16 cellular contexts compared by ENCODE assay signal in the genomic region with DNA sequence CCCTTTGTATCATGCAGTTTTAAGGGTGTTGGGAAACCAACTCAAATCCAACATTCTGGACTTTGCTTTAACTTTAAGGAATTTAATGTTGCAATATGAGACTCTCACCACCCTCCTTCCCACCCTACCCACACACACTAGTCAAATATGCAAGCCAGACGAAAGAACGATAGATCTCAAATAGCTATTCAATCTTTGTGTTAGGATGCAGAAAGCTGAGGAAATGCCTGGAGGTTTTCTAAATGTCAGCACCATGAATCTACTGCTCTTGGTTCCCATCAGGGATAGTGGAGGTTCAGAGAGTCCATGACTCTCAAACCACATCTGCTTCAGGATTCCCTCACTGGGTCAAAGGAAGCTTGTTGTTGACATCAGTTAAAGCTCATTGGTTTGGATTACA. TPM values are rescaled to one million over a fixed set of nuclear protein-coding genes. Genes with fewer than 3 reads are reported as not detected.
A peak's percentile ranks its signal among the peaks of the same experiment; 100 is the strongest.
DNase-seq lines count a peak whose midpoint lies in the region; ATAC-seq and TF ChIP-seq lines count a peak whose summit lies in the region.
"Had no signal": no experiment of that assay in that cellular context is flagged by ENCODE, and none has a peak within 500 bp of the region (broad histone marks: within the 10 kb centered on the region; RNA-seq: fewer than 3 reads in every experiment).

No MANE protein-coding gene starts in this region.

- H3K36me3 ChIP-seq in testis (ENCODE audit: low read depth, missing control alignments) = no peaks in the 10 kb centered on the region
- H3K36me3 ChIP-seq: upper lobe of left lung had no signal

- H3K4me3 ChIP-seq in skeletal muscle cell (ENCODE audit: low read depth, low read length) = no peak overlapping the region
- H3K4me3 ChIP-seq in testis = no peak overlapping the region
- H3K4me3 ChIP-seq: GM23338, upper lobe of left lung had no signal

- H3K9me3 ChIP-seq in testis = no peaks in the 10 kb centered on the region
- H3K9me3 ChIP-seq: upper lobe of left lung had no signal

- WGBS in testis, 2 donors = 52 to 61% methylated on average over 2 of the region's 2 CpGs

- H3K27ac ChIP-seq in testis = no peak overlapping the region
- H3K27ac ChIP-seq: KMS-11 had no signal

- DNase-seq in ELR (ENCODE audit: low read depth) (peak; percentile 12), fibroblast of peridontal ligament (ENCODE audit: extremely low read depth) (peak; percentile 82), skeletal muscle cell (ENCODE audit: low read depth) (peak; percentile 91), testis (no peak)
- DNase-seq: activated CD4-positive, alpha-beta T cell treated with anti-CD3 and anti-CD28 coated beads, Interleukin-2, amount 50 U/mL, for 1 hour; activated T-cell treated with anti-CD3 and anti-CD28 coated beads, Interleukin-2, amount 50 U/mL, for 24 hours; NCI-H1930; NCI-H69; stimulated activated CD4-positive, alpha-beta T cell treated with anti-CD3 and anti-CD28 coated beads, Interleukin-2, amount 100 ng/mL, for 48 hours; T1000; upper lobe of left lung had no signal

- TF ChIP-seq POLR2A in testis (IDR thresholded peaks at IDR 0.05) = no peak

- no peaks in the 10 kb centered on the region for H3K4me1 ChIP-seq in testis

- intact Hi-C loops in testis (cut with DNase I; ENCODE audit: low total_unique reads) = no loop called here

- TF ChIP-seq CTCF in testis (IDR thresholded peaks at IDR 0.05) = no peak

- no peaks in the 10 kb centered on the region for H3K27me3 ChIP-seq in testis
- H3K27me3 ChIP-seq: upper lobe of left lung had no signal

- peak; percentile 52 for ATAC-seq in SK-N-SH treated with all-trans-retinoic acid at 6 μM for 48 hours
- ATAC-seq in HG02870 (IDR thresholded peaks at IDR 0.05; ENCODE audit: unreplicated experiment) = no peak
- no peak for ATAC-seq in HG03175 (IDR thresholded peaks at IDR 0.05; ENCODE audit: unreplicated experiment)
- ATAC-seq: GM23338 had no signal

TF ChIP-seq in SK-N-SH treated with all-trans-retinoic acid at 6 μM for 48 hours, 23 proteins besides CTCF, POLR2A, EP300 and RAD21:
- no peak for TF ChIP-seq TSHZ2 (CRISPR knock-in tag; IDR thresholded peaks at IDR 0.05)
- no peak for TF ChIP-seq OSR1 (CRISPR knock-in tag; IDR thresholded peaks at IDR 0.05)
TF ChIP-seq in SK-N-SH treated with all-trans-retinoic acid at 6 μM for 48 hours: peak in this region for 0.

RNA-seq across cellular contexts. Expression of gene EXPH5, which starts 33.7 kb away (rescaled TPM):
- under 1 TPM; 0.62 to 0.71 TPM for total RNA-seq in testis
- polyA plus RNA-seq in testis (ENCODE audit: insufficient read depth, low read depth, low replicate concordance) = 1.3 TPM
